Comparison of ENCODE assay signal across 21 cellular contexts in genomic region chr6:27786048-27786447, GRCh38.
DNase-seq lines count a peak whose midpoint lies in the region; ATAC-seq, FAIRE-seq and TF ChIP-seq lines count a peak whose summit lies in the region.
"Had no signal": no experiment of that assay in that cellular context is flagged by ENCODE, and none has a peak within 500 bp of the region (broad histone marks: within the 10 kb centered on the region; RNA-seq: fewer than 3 reads in every experiment).

No MANE protein-coding gene starts in this region.

- H3K9ac ChIP-seq in HepG2 (ENCODE audit: insufficient read depth, low read depth, low read length) (no peak overlapping the region), Karpas-422 (ENCODE audit: low read length) (no peak overlapping the region)
- H3K9ac ChIP-seq: BLaER1 had no signal

- WGBS in HepG2 (ENCODE audit: low lambda C conversion rate), result 2% methylated on average over 1 of the region's 1 CpG
- 19% methylated on average over 1 of the region's 1 CpG for WGBS in right lobe of liver (ENCODE audit: insufficient coverage, low coverage, low lambda C conversion rate, missing lambda C conversion rate)
- WGBS in hepatocyte (ENCODE audit: low lambda C conversion rate, missing lambda C conversion rate), result 25% methylated on average over 1 of the region's 1 CpG
- WGBS in heart right ventricle, 2 donors, result 21 to 32% methylated on average over 1 of the region's 1 CpG

- TF ChIP-seq CTCF in HepG2 (CRISPR knock-in tag; IDR thresholded peaks at IDR 0.05) (no peak), right lobe of liver (IDR thresholded peaks at IDR 0.05) (no peak), hepatocyte (IDR thresholded peaks at IDR 0.05; ENCODE audit: poor library complexity) (no peak), heart right ventricle (IDR thresholded peaks at IDR 0.05) (no peak)

- no peak for TF ChIP-seq RAD21 in HepG2 (CRISPR knock-in tag; IDR thresholded peaks at IDR 0.05)

- H3K36me3 ChIP-seq in HepG2 (replicated peaks in 1 of 2; ENCODE audit: control insufficient read depth in 1 of 2, insufficient read depth in 2 of 2, low read length in 2 of 2), result no peaks in the 10 kb centered on the region
- no peaks in the 10 kb centered on the region for H3K36me3 ChIP-seq in right lobe of liver
- H3K36me3 ChIP-seq in hepatocyte (replicated peaks; ENCODE audit: insufficient read depth, low read depth), result no peaks in the 10 kb centered on the region
- no peaks in the 10 kb centered on the region for H3K36me3 ChIP-seq in heart right ventricle
- H3K36me3 ChIP-seq in Karpas-422 (ENCODE audit: insufficient read depth, low read length), result no peaks in the 10 kb centered on the region
- H3K36me3 ChIP-seq: BLaER1 had no signal

- H3K27ac ChIP-seq in HepG2 (ENCODE audit: extremely low read length, insufficient read depth, low read length), result no peak overlapping the region
- no peak overlapping the region for H3K27ac ChIP-seq in right lobe of liver
- no peak overlapping the region for H3K27ac ChIP-seq in hepatocyte
- H3K27ac ChIP-seq in heart right ventricle, result no peak overlapping the region
- no peak overlapping the region for H3K27ac ChIP-seq in Karpas-422 (ENCODE audit: low read length)
- H3K27ac ChIP-seq: 22Rv1, BLaER1, C4-2B had no signal

- ATAC-seq in HepG2, result no peak
- no peak for ATAC-seq in right lobe of liver
- no peak for ATAC-seq in heart right ventricle
- ATAC-seq: CD8-positive, alpha-beta T cell had no signal

- TF ChIP-seq POLR2A in HepG2 (IDR thresholded peaks at IDR 0.05; ENCODE audit: insufficient read depth in 1 of 2, low read depth in 2 of 2, low read length in 2 of 2), result no peak
- no peak for TF ChIP-seq POLR2A in right lobe of liver (IDR thresholded peaks at IDR 0.05)

- BruUV-seq in HepG2 (replicated peaks; lab: Mats Ljungman, UMichigan), result no TSS peak

- CTCF ChIA-PET in HepG2 (lab: Yijun Ruan, JAX; ENCODE audit: low intra/inter-chr PET ratio, low total read pairs), result no interaction called here

- H3K9me3 ChIP-seq in HepG2 (ENCODE audit: low read length) (no peaks in the 10 kb centered on the region), right lobe of liver (no peaks in the 10 kb centered on the region), hepatocyte (ENCODE audit: low read depth) (no peaks in the 10 kb centered on the region), heart right ventricle (no peaks in the 10 kb centered on the region), Karpas-422 (ENCODE audit: low read length) (no peaks in the 10 kb centered on the region)
- H3K9me3 ChIP-seq: BLaER1, Caco-2 had no signal

- FAIRE-seq in HepG2 (lab: Jason Lieb, UNC), result no peak
- FAIRE-seq: A204.1, GM12892 had no signal

- no peak for DNase-seq in HepG2 (ENCODE audit: low spot score)
- no peak for DNase-seq in right lobe of liver
- DNase-seq in OCI-M1 (lab: John Stamatoyannopoulos, UW), result peak; percentile 48
- DNase-seq in hepatocyte (ENCODE audit: low spot score), result no peak
- no peak for DNase-seq in GM03348 (ENCODE audit: low spot score)
- DNase-seq in heart right ventricle, result no peak
- no peak for DNase-seq in Karpas-422
- DNase-seq: Caco-2; CD4-positive, CD25-positive, alpha-beta regulatory T cell; DMS153; EL; GDM1; GOT3; H7; HCEC 1CT had no signal

- H3K4me3 ChIP-seq in HepG2 (replicated peaks in 1 of 3; ENCODE audit: insufficient read depth in 1 of 3, low read depth in 2 of 3, low read length in 3 of 3) (no peak overlapping the region), right lobe of liver (no peak overlapping the region), hepatocyte (no peak overlapping the region), heart right ventricle (no peak overlapping the region), Karpas-422 (ENCODE audit: low read length) (no peak overlapping the region)
- H3K4me3 ChIP-seq: BLaER1 had no signal

- H3K4me2 ChIP-seq in HepG2 (ENCODE audit: low read depth, low read length), result peak overlapping the region; percentile 14; the same call in 1 of the 2 replicates
- peak overlapping the region; percentile 46 for H3K4me2 ChIP-seq in hepatocyte
- no peak overlapping the region for H3K4me2 ChIP-seq in Karpas-422 (ENCODE audit: low read depth, low read length, poor library complexity, severe bottlenecking)
- H3K4me2 ChIP-seq: BLaER1 had no signal

- POLR2A ChIA-PET in HepG2 (lab: Yijun Ruan, JAX), result no interaction called here

- in situ Hi-C loops in HepG2 (cut with HindIII; ENCODE audit: extremely low pct_ligation_motif_present, low pct_unique_long_range_greater_than_20kb), result no loop called here

- H4K20me1 ChIP-seq in HepG2 (ENCODE audit: insufficient read depth, low read length) (no peaks in the 10 kb centered on the region), hepatocyte (ENCODE audit: insufficient read depth, poor library complexity, severe bottlenecking) (no peaks in the 10 kb centered on the region), Karpas-422 (ENCODE audit: insufficient read depth, low read depth, low read length) (no peaks in the 10 kb centered on the region)
- H4K20me1 ChIP-seq: BLaER1 had no signal

- TF ChIP-seq EP300 in HepG2 (IDR thresholded peaks at IDR 0.05; ENCODE audit: low read depth in 2 of 2, low read length in 2 of 2), result no peak
- TF ChIP-seq EP300 in HepG2 (CRISPR knock-in tag; IDR thresholded peaks at IDR 0.05; ENCODE audit: borderline replicate concordance), result no peak

- H2AFZ ChIP-seq in HepG2 (ENCODE audit: low read length) (no peak overlapping the region), hepatocyte (no peak overlapping the region), Karpas-422 (ENCODE audit: low read length) (no peak overlapping the region)

- intact Hi-C loops in HepG2 (cut with micrococcal nuclease; ENCODE audit: unreplicated experiment), result no loop called here
- intact Hi-C loops in right lobe of liver (cut with DNase I), result no loop called here
- intact Hi-C loops in heart right ventricle (cut with DNase I), result no loop called here

- no peaks in the 10 kb centered on the region for H3K27me3 ChIP-seq in HepG2 (ENCODE audit: control insufficient read depth in 1 of 2, insufficient read depth in 2 of 2, low read length in 2 of 2)
- no peaks in the 10 kb centered on the region for H3K27me3 ChIP-seq in right lobe of liver
- H3K27me3 ChIP-seq in hepatocyte, result no peaks in the 10 kb centered on the region
- peaks cover 0 to 64% (median 42%) of the 10 kb centered on the region in 7 donors for H3K27me3 ChIP-seq in heart right ventricle
- no peaks in the 10 kb centered on the region for H3K27me3 ChIP-seq in Karpas-422 (ENCODE audit: low read length)
- H3K27me3 ChIP-seq: BLaER1 had no signal

- H3K9me2 ChIP-seq in hepatocyte (replicated peaks; ENCODE audit: insufficient read depth) (no peaks in the 10 kb centered on the region), Karpas-422 (replicated peaks; ENCODE audit: insufficient read depth, low read length) (no peaks in the 10 kb centered on the region)

- peaks cover 15% of the 10 kb centered on the region for H3K4me1 ChIP-seq in HepG2 (ENCODE audit: insufficient read depth, low read length)
- H3K4me1 ChIP-seq in right lobe of liver, result no peaks in the 10 kb centered on the region
- no peaks in the 10 kb centered on the region for H3K4me1 ChIP-seq in hepatocyte (ENCODE audit: insufficient read depth)
- peaks cover 0 to under 1% (median 0%) of the 10 kb centered on the region in 9 donors for H3K4me1 ChIP-seq in heart right ventricle
- no peaks in the 10 kb centered on the region for H3K4me1 ChIP-seq in Karpas-422 (ENCODE audit: low read length)
- H3K4me1 ChIP-seq: BLaER1 had no signal

- H3K79me2 ChIP-seq in HepG2 (ENCODE audit: insufficient read depth, low read length), result no peaks in the 10 kb centered on the region
- no peaks in the 10 kb centered on the region for H3K79me2 ChIP-seq in hepatocyte
- no peaks in the 10 kb centered on the region for H3K79me2 ChIP-seq in Karpas-422 (ENCODE audit: low read length)

TF ChIP-seq in HepG2, 621 proteins besides CTCF, POLR2A, EP300 and RAD21:
- no peak for TF ChIP-seq ZNF274 (CRISPR knock-in tag; IDR thresholded peaks at IDR 0.05)
- no peak for TF ChIP-seq KDM3A (CRISPR knock-in tag; IDR thresholded peaks at IDR 0.05; ENCODE audit: low read depth)
- no peak for TF ChIP-seq ELF4 (CRISPR knock-in tag; IDR thresholded peaks at IDR 0.05; ENCODE audit: borderline replicate concordance)
- TF ChIP-seq XRCC5 (optimal IDR thresholded peaks at IDR 0.05; ENCODE audit: low read length), result no peak
- TF ChIP-seq PRPF4 (IDR thresholded peaks at IDR 0.05; ENCODE audit: low read depth, low read length, poor library complexity, severe bottlenecking), result no peak
- no peak for TF ChIP-seq EZH2 (conservative IDR thresholded peaks at IDR 0.05; ENCODE audit: low read depth, low read length)
- no peak for TF ChIP-seq NFKBIZ (CRISPR knock-in tag; IDR thresholded peaks at IDR 0.05)
